8 cellular contexts compared by ENCODE assay signal in genomic region chr1:174217787-174218574, GRCh38. TPM values are rescaled to one million over a fixed set of nuclear protein-coding genes. Genes with fewer than 3 reads are reported as not detected.
DNase-seq lines count a peak whose midpoint lies in the region; ATAC-seq and TF ChIP-seq lines count a peak whose summit lies in the region.

No MANE protein-coding gene starts in this region.

- no peaks in the 10 kb centered on the region for H3K27me3 Mint-ChIP-seq in effector memory CD8-positive, alpha-beta T cell

- no peaks in the 10 kb centered on the region for H3K9me3 Mint-ChIP-seq in effector memory CD8-positive, alpha-beta T cell

- H3K36me3 ChIP-seq in OCI-LY3 (replicated peaks; ENCODE audit: low read depth, low read length), result peaks cover 13% of the 10 kb centered on the region

- peak overlapping the region; percentile 44 for H3K27ac ChIP-seq in OCI-LY3 (ENCODE audit: low read length)

- peaks cover 0 to 11% of the 10 kb centered on the region in 2 donors for H3K4me1 Mint-ChIP-seq in effector memory CD8-positive, alpha-beta T cell (ENCODE audit: low read depth in 2 of 2)

- H3K4me3 ChIP-seq in OCI-LY3 (ENCODE audit: low read length) (no peak overlapping the region), lower leg skin (ENCODE audit: low read depth, poor library complexity, severe bottlenecking) (no peak overlapping the region)

- peak; percentile 36 for ATAC-seq in HG03045 (IDR thresholded peaks at IDR 0.05; ENCODE audit: unreplicated experiment)
- ATAC-seq in effector memory CD8-positive, alpha-beta T cell (replicated peaks), result peak; percentile 65

- peaks cover 11% of the 10 kb centered on the region for H3K36me3 Mint-ChIP-seq in effector memory CD8-positive, alpha-beta T cell (ENCODE audit: insufficient read depth)

- no peak overlapping the region for H3K27ac Mint-ChIP-seq in effector memory CD8-positive, alpha-beta T cell

- H4K20me1 ChIP-seq in OCI-LY3 (ENCODE audit: insufficient read depth, low read length), result peaks cover 8% of the 10 kb centered on the region; the same call in 1 of the 2 replicates

- 43 to 45% methylated on average over 4 of the region's 4 CpGs for WGBS in lower leg skin, 2 donors

- no peaks in the 10 kb centered on the region for H3K9me3 ChIP-seq in OCI-LY3 (ENCODE audit: insufficient read depth, low read length)

- H3K27me3 ChIP-seq in OCI-LY3 (ENCODE audit: low read depth, low read length), result no peaks in the 10 kb centered on the region

- DNase-seq in SKM-1 treated with dmso at 0.1 percent for 144 hours (lab: John Stamatoyannopoulos, UW; ENCODE audit: unreplicated experiment) (peak; percentile 52), SKM-1 (lab: John Stamatoyannopoulos, UW; ENCODE audit: unreplicated experiment) (no peak), myocyte (ENCODE audit: low read depth) (peak; percentile 33), lower leg skin (ENCODE audit: low spot score in 2 of 2) (no peak)
- DNase-seq in effector memory CD8-positive, alpha-beta T cell, result no peak
- no peak for DNase-seq in activated T-cell treated with anti-CD3 and anti-CD28 coated beads, Interleukin-2, amount 50 U/mL, for 48 hours

- H2AFZ ChIP-seq in OCI-LY3 (ENCODE audit: low read depth, low read length), result no peak overlapping the region

- peaks cover 34% of the 10 kb centered on the region for H3K79me2 ChIP-seq in OCI-LY3 (ENCODE audit: low read length)

- H3K4me1 ChIP-seq in OCI-LY3 (ENCODE audit: low read length), result peaks cover 56% of the 10 kb centered on the region

- intact Hi-C loops in lower leg skin (cut with DNase I; ENCODE audit: low total_unique reads), result no loop called here

- TF ChIP-seq CTCF in OCI-LY3 (IDR thresholded peaks at IDR 0.05; ENCODE audit: low read depth, low read length) (peak; percentile 97), lower leg skin (IDR thresholded peaks at IDR 0.05) (no peak)

- no peak overlapping the region for H3K4me3 Mint-ChIP-seq in effector memory CD8-positive, alpha-beta T cell

- H3K9ac ChIP-seq in OCI-LY3 (ENCODE audit: low read length), result peak overlapping the region; percentile 10; the same call in 1 of the 2 replicates

- H3K4me2 ChIP-seq in OCI-LY3 (ENCODE audit: low read length), result peak overlapping the region; percentile 66

- no peak for TF ChIP-seq POLR2A in lower leg skin (IDR thresholded peaks at IDR 0.05)

RNA-seq across cellular contexts. Expression of gene RABGAP1L, which starts 58.7 kb away (rescaled TPM):
- total RNA-seq in myocyte (12.9 and 15.0 TPM in 2 replicates), lower leg skin (10 to 100 TPM; 38.8 to 54.7 (median 50.5) TPM)
- 11.0 TPM for polyA plus RNA-seq in myocyte (2012)

Comparison
In these comparisons a context has a peak if more than half of its experiments do, and no peak if none do; other contexts are left out.
1. DNase-seq: peak in SKM-1 treated with dmso at 0.1 percent for 144 hours (single experiment) and myocyte (single experiment); none in SKM-1 (single experiment), effector memory CD8-positive, alpha-beta T cell (0 of 3), lower leg skin (0 of 2) and activated T-cell treated with anti-CD3 and anti-CD28 coated beads, Interleukin-2, amount 50 U/mL, for 48 hours (0 of 2).